Comparison of ENCODE assay signal across 1 cellular context in genomic region chr2:60544980-60545560, GRCh38.
TF ChIP-seq lines count a peak whose summit lies in the region.

No MANE protein-coding gene starts in this region.

TF ChIP-seq in SK-N-SH treated with all-trans-retinoic acid at 6 μM for 48 hours, 23 proteins besides CTCF, POLR2A, EP300 and RAD21 (continued from another document):
- no peak for TF ChIP-seq POU6F1 (CRISPR knock-in tag; IDR thresholded peaks at IDR 0.05; ENCODE audit: borderline replicate concordance, low read depth)
- TF ChIP-seq ZNF8 (CRISPR knock-in tag; IDR thresholded peaks at IDR 0.05): no peak
- TF ChIP-seq CREB5 (CRISPR knock-in tag; IDR thresholded peaks at IDR 0.05; ENCODE audit: low read depth): no peak
- no peak for TF ChIP-seq ZFP3 (CRISPR knock-in tag; IDR thresholded peaks at IDR 0.05)
- TF ChIP-seq ZNF565 (CRISPR knock-in tag; conservative IDR thresholded peaks at IDR 0.05; ENCODE audit: low read depth): no peak
- TF ChIP-seq TOX (CRISPR knock-in tag; IDR thresholded peaks at IDR 0.05; ENCODE audit: borderline replicate concordance): no peak
- TF ChIP-seq RARB (CRISPR knock-in tag; IDR thresholded peaks at IDR 0.05): no peak
- no peak for TF ChIP-seq PPARA (CRISPR knock-in tag; IDR thresholded peaks at IDR 0.05; ENCODE audit: borderline replicate concordance)
TF ChIP-seq in SK-N-SH treated with all-trans-retinoic acid at 6 μM for 48 hours: peak in this region for 0.
